Comparison of ENCODE assay signal across 8 cellular contexts in the genomic region with DNA sequence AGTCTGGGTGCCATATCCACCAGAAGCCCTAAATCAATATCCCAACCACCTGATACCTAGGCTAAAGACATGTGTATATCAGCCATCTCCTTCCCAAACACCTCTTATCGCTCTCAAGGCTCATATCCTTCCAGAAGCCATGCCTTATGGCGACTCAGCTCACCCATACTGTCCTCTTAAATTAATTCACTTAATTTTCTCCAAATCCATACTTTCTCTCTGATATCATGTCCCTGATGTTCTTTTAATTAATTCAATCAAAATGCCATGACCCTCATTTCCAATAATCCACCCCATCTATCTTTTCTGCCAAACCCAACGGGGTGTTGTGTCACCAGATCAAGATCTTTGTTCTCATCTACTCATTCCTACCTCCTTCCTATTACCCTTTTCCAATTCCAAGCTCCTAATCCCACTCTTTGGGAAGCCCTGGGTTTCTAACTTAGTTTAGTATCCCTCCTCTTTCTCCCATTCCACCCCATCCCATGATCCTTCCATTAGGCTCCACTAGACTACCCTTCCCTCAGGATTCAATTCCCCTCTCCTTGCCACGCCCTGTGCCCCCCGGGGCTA.
DNase-seq lines count a peak whose midpoint lies in the region; ATAC-seq and TF ChIP-seq lines count a peak whose summit lies in the region.

No MANE protein-coding gene starts in this region.

- no peak for DNase-seq in GM12864 (ENCODE audit: low read depth)
- DNase-seq in fibroblast of pulmonary artery (ENCODE audit: low read depth), result no peak
- DNase-seq in retinal pigment epithelial cell (ENCODE audit: low read depth), result no peak
- DNase-seq in NAMALWA (ENCODE audit: low spot score), result no peak
- no peak for DNase-seq in NCI-H510A (lab: John Stamatoyannopoulos, UW)
- DNase-seq in RKO (ENCODE audit: low spot score), result no peak
- no peak for DNase-seq in stimulated activated CD8-positive, alpha-beta memory T cell treated with anti-CD3 and anti-CD28 coated beads, Interleukin-4, amount 100 ng/mL, for 48 hours

- TF ChIP-seq CTCF in GM12864 (IDR thresholded peaks at IDR 0.05; ENCODE audit: low read depth, low read length, missing control alignments), result no peak
- no peak for TF ChIP-seq CTCF in fibroblast of pulmonary artery (IDR thresholded peaks at IDR 0.05; ENCODE audit: low read length, missing control alignments)
- TF ChIP-seq CTCF in retinal pigment epithelial cell (conservative IDR thresholded peaks at IDR 0.05; ENCODE audit: low read depth, low read length), result no peak

- no peak; the same call in 2 of the 3 replicates for ATAC-seq in SK-N-SH treated with all-trans-retinoic acid at 6 μM for 48 hours

- H3K4me3 ChIP-seq in GM12864 (ENCODE audit: low read depth, low read length) (peak overlapping the region; percentile 86), fibroblast of pulmonary artery (replicated peaks; ENCODE audit: low read depth, low read length) (peak overlapping the region; percentile 92), retinal pigment epithelial cell (ENCODE audit: low read length) (peak overlapping the region; percentile 95)

TF ChIP-seq in SK-N-SH treated with all-trans-retinoic acid at 6 μM for 48 hours, 23 proteins besides CTCF, POLR2A, EP300 and RAD21:
- no peak for TF ChIP-seq TCF4 (CRISPR knock-in tag; IDR thresholded peaks at IDR 0.05; ENCODE audit: borderline replicate concordance)
- TF ChIP-seq, protein P1, sequence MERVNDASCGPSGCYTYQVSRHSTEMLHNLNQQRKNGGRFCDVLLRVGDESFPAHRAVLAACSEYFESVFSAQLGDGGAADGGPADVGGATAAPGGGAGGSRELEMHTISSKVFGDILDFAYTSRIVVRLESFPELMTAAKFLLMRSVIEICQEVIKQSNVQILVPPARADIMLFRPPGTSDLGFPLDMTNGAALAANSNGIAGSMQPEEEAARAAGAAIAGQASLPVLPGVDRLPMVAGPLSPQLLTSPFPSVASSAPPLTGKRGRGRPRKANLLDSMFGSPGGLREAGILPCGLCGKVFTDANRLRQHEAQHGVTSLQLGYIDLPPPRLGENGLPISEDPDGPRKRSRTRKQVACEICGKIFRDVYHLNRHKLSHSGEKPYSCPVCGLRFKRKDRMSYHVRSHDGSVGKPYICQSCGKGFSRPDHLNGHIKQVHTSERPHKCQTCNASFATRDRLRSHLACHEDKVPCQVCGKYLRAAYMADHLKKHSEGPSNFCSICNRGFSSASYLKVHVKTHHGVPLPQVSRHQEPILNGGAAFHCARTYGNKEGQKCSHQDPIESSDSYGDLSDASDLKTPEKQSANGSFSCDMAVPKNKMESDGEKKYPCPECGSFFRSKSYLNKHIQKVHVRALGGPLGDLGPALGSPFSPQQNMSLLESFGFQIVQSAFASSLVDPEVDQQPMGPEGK (CRISPR knock-in tag; IDR thresholded peaks at IDR 0.05; ENCODE audit: borderline replicate concordance), result peak; percentile 22; the same call in 1 of the 2 replicates
TF ChIP-seq in SK-N-SH treated with all-trans-retinoic acid at 6 μM for 48 hours: peak in this region for 1.
